11 cellular contexts compared by ENCODE assay signal in the genomic region with DNA sequence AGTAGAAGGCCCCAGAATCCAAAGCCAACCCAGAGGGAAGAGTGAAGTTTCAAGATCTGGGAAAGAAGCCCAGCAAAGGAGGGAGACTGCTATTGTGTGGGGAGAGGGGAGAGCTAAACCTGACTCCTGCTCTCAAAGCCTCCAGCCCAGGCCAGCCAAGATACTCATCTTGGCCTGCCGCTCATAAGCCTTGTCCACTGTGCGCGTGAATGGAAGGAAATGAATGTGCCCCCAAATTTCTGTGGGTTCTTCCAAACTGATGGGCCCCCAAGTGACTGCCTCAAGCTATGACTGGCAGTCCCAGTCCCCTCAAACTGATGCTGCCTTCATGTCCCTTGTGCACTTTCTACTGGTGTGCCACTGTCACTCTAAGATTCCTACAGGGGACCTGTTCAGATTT. TPM values are rescaled to one million over a fixed set of nuclear protein-coding genes. Genes with fewer than 3 reads are reported as not detected.
A peak's percentile ranks its signal among the peaks of the same experiment; 100 is the strongest.
DNase-seq lines count a peak whose midpoint lies in the region; ATAC-seq and TF ChIP-seq lines count a peak whose summit lies in the region.
"Had no signal": no experiment of that assay in that cellular context is flagged by ENCODE, and none has a peak within 500 bp of the region (broad histone marks: within the 10 kb centered on the region; RNA-seq: fewer than 3 reads in every experiment).

No MANE protein-coding gene starts in this region.

- H3K27me3 Mint-ChIP-seq in brain: peaks cover 21% of the 10 kb centered on the region

- DNase-seq in islet precursor cell (peak; percentile 36), NCI-H2081 (lab: John Stamatoyannopoulos, UW) (no peak), neuronal stem cell (ENCODE audit: low spot score) (no peak), dedifferentiated amniotic fluid mesenchymal stem cell (ENCODE audit: extremely low spot score) (no peak)
- DNase-seq: NCI-H1694, T-helper 1 cell had no signal

- H2BK12ac ChIP-seq in neuronal stem cell (ENCODE audit: low read length): no peak overlapping the region

- H3K23ac ChIP-seq in neuronal stem cell (ENCODE audit: low read depth, low read length, poor library complexity): no peak overlapping the region

- H3K4me3 ChIP-seq in HUES6 (ENCODE audit: low read depth, low read length) (peak overlapping the region; percentile 76; the same call in 1 of the 2 replicates), skeletal muscle tissue (ENCODE audit: low read length in 3 of 3) (peak overlapping the region; percentile 83 to 91 (median 89)), neuronal stem cell (ENCODE audit: low read length in 2 of 2) (no peak overlapping the region)

- H2AK5ac ChIP-seq in neuronal stem cell (ENCODE audit: low read depth, low read length): no peak overlapping the region

- H3K27ac Mint-ChIP-seq in brain: peak overlapping the region; percentile 56 to 96 (median 90)
- H3K27ac Mint-ChIP-seq: activated T-helper 2 cell treated with anti-CD3 and anti-CD28 coated beads, Interferon-gamma antibody, Interleukin-2, Interleukin-4, amounts not matched to agents 10 μg/mL and 5 μg/mL and 100 μg/mL, durations not matched to agents 14 hours and 24 hours and 36 hours had no signal

- peak overlapping the region; percentile 93 to 97 (median 96) for H3K4me3 Mint-ChIP-seq in brain

- no peaks in the 10 kb centered on the region for H3K9me3 ChIP-seq in HUES6 (ENCODE audit: control insufficient read depth, insufficient read depth, low read depth, low read length)
- H3K9me3 ChIP-seq in skeletal muscle tissue (ENCODE audit: control insufficient read depth in 3 of 3, low read length in 3 of 3): no peaks in the 10 kb centered on the region
- no peaks in the 10 kb centered on the region for H3K9me3 ChIP-seq in neuronal stem cell (replicated peaks in 1 of 2; ENCODE audit: control insufficient read depth in 2 of 2, insufficient read depth in 1 of 2, low read depth in 1 of 2, low read length in 2 of 2)

- no peak overlapping the region for H4K91ac ChIP-seq in neuronal stem cell (ENCODE audit: low read depth, low read length, poor library complexity)

- no peak overlapping the region for H3K18ac ChIP-seq in neuronal stem cell (ENCODE audit: low read length)

- no peak overlapping the region for H2BK15ac ChIP-seq in neuronal stem cell (ENCODE audit: low read length)

- H3K4me2 ChIP-seq in neuronal stem cell (ENCODE audit: insufficient read depth, low read length, poor library complexity, severe bottlenecking): no peak overlapping the region

- H3K4me1 Mint-ChIP-seq in brain: peaks cover 78% of the 10 kb centered on the region

- H3K9me3 Mint-ChIP-seq in brain: peaks cover 0 to 4% (median 0%) of the 10 kb centered on the region in 5 experiments
- H3K9me3 Mint-ChIP-seq: activated T-helper 2 cell treated with anti-CD3 and anti-CD28 coated beads, Interferon-gamma antibody, Interleukin-2, Interleukin-4, amounts not matched to agents 10 μg/mL and 5 μg/mL and 100 μg/mL, durations not matched to agents 14 hours and 24 hours and 36 hours had no signal

- H3K4ac ChIP-seq in neuronal stem cell (ENCODE audit: low read length): no peak overlapping the region

- H3K27ac ChIP-seq in HUES6 (ENCODE audit: low read depth, low read length): no peak overlapping the region
- H3K27ac ChIP-seq in skeletal muscle tissue (ENCODE audit: low read depth, low read length): peak overlapping the region; percentile 85
- H3K27ac ChIP-seq in neuronal stem cell (replicated peaks; ENCODE audit: low read length): no peak overlapping the region

- WGBS in neuronal stem cell (ENCODE audit: extremely low coverage in 2 of 2, insufficient read length in 2 of 2, insufficient replicate concordance in 1 of 2), 2 donors: no CpG with 5 or more reads among the region's 3 CpGs

- no peak for ATAC-seq in HG02678 (IDR thresholded peaks at IDR 0.05; ENCODE audit: unreplicated experiment)

- H3K36me3 Mint-ChIP-seq in brain: peaks cover under 1% of the 10 kb centered on the region

- no peaks in the 10 kb centered on the region for H3K79me1 ChIP-seq in neuronal stem cell (ENCODE audit: low read depth, low read length)

- H3K27me3 ChIP-seq in HUES6 (ENCODE audit: control insufficient read depth, insufficient read depth, low read length) (peaks cover 67% of the 10 kb centered on the region), skeletal muscle tissue (ENCODE audit: control insufficient read depth in 3 of 3, insufficient read depth in 3 of 3, low read length in 3 of 3) (no peaks in the 10 kb centered on the region), neuronal stem cell (ENCODE audit: control insufficient read depth in 3 of 3, insufficient read depth in 3 of 3, low read depth in 1 of 3, low read length in 3 of 3) (peaks cover 0 to 6% (median 3%) of the 10 kb centered on the region in 3 experiments)

- no peak overlapping the region for H2BK120ac ChIP-seq in neuronal stem cell (ENCODE audit: low read depth, low read length)

- H3K9ac ChIP-seq in HUES6 (ENCODE audit: low read length): peak overlapping the region; percentile 80
- H3K9ac ChIP-seq in skeletal muscle tissue (ENCODE audit: low read depth in 1 of 3, low read length in 3 of 3): peak overlapping the region; percentile 2 to 95 (median 88)
- H3K9ac ChIP-seq in neuronal stem cell (ENCODE audit: low read depth, low read length, poor library complexity): no peak overlapping the region

- no peak for TF ChIP-seq CTCF in brain (conservative IDR thresholded peaks at IDR 0.05)

- no peak overlapping the region for H2AFZ ChIP-seq in neuronal stem cell (ENCODE audit: low read length)

- no peaks in the 10 kb centered on the region; the same call in 1 of the 2 replicates for H3K36me3 ChIP-seq in HUES6 (ENCODE audit: control insufficient read depth, insufficient read depth, low read length)
- H3K36me3 ChIP-seq in skeletal muscle tissue (ENCODE audit: control insufficient read depth in 3 of 3, insufficient read depth in 3 of 3, low read length in 3 of 3): peaks cover 0 to 4% (median 4%) of the 10 kb centered on the region in 3 donors
- H3K36me3 ChIP-seq in neuronal stem cell (replicated peaks in 1 of 2; ENCODE audit: control insufficient read depth in 2 of 2, insufficient read depth in 2 of 2, low read length in 2 of 2): no peaks in the 10 kb centered on the region

- no peak overlapping the region for H3K14ac ChIP-seq in neuronal stem cell (ENCODE audit: low read length)

- no peak overlapping the region for H2BK5ac ChIP-seq in neuronal stem cell (ENCODE audit: low read length)

- H3K4me1 ChIP-seq in HUES6 (ENCODE audit: control insufficient read depth, insufficient read depth, low read length): peaks cover 38% of the 10 kb centered on the region; the same call in 1 of the 2 replicates
- H3K4me1 ChIP-seq in skeletal muscle tissue (ENCODE audit: control insufficient read depth in 3 of 3, insufficient read depth in 3 of 3, low read length in 3 of 3): peaks cover 52 to 61% (median 56%) of the 10 kb centered on the region in 3 donors
- peaks cover 15 to 23% of the 10 kb centered on the region in 2 donors for H3K4me1 ChIP-seq in neuronal stem cell (ENCODE audit: control insufficient read depth in 2 of 2, insufficient read depth in 1 of 2, low read depth in 1 of 2, low read length in 2 of 2)

- H4K8ac ChIP-seq in neuronal stem cell (ENCODE audit: low read depth, low read length): no peak overlapping the region

RNA-seq across cellular contexts. Expression of a gene that starts 2.0 kb away (rescaled TPM):
- polyA plus RNA-seq in brain (ENCODE audit: insufficient read depth, low read depth, low replicate concordance): 5.7 TPM
- total RNA-seq in skeletal muscle tissue: 14.1 TPM
- polyA plus RNA-seq in neuronal stem cell (2013, experiment 1 of 2): 1.2 TPM
- polyA plus RNA-seq in neuronal stem cell (2013, experiment 2 of 2): 1.1 TPM

Comparison
In these comparisons a context has a peak if more than half of its experiments do, and no peak if none do; other contexts are left out.
1. H3K4me3 ChIP-seq: peak in HUES6 (single experiment) and skeletal muscle tissue (3 of 3); none in neuronal stem cell (0 of 2).